In genomic region chrX:107700317-107700774, GRCh38 we compare ENCODE assay signal across 11 cellular contexts.
A peak's percentile ranks its signal among the peaks of the same experiment; 100 is the strongest.
DNase-seq lines count a peak whose midpoint lies in the region; ATAC-seq, FAIRE-seq and TF ChIP-seq lines count a peak whose summit lies in the region.
"Had no signal": no experiment of that assay in that cellular context is flagged by ENCODE, and none has a peak within 500 bp of the region (broad histone marks: within the 10 kb centered on the region; RNA-seq: fewer than 3 reads in every experiment).

No MANE protein-coding gene starts in this region.

- H3K9me3 ChIP-seq in adrenal gland (replicated peaks in 1 of 3) (no peaks in the 10 kb centered on the region), left ventricle myocardium inferior (replicated peaks) (no peaks in the 10 kb centered on the region), smooth muscle cell (replicated peaks; ENCODE audit: low read depth) (no peaks in the 10 kb centered on the region)

- peak; percentile 31 for DNase-seq in H54 (ENCODE audit: insufficient read length, low spot score)
- DNase-seq in adrenal gland: peak in 6 of 7 donors; percentile 64 to 80 (median 67)
- no peak for DNase-seq in left ventricle myocardium inferior
- DNase-seq in smooth muscle cell (lab: John Stamatoyannopoulos, UW; ENCODE audit: unreplicated experiment): no peak
- DNase-seq in stimulated activated CD4-positive, alpha-beta T cell treated with anti-CD3 and anti-CD28 coated beads, Interleukin-1b, Interleukin-23, amount 100 ng/mL, for 48 hours: no peak
- no peak for DNase-seq in DMS153 treated with DMSO at 0.1 percent for 48 hours (lab: John Stamatoyannopoulos, UW; ENCODE audit: unreplicated experiment)
- no peak for DNase-seq in stimulated activated CD4-positive, alpha-beta T cell treated with anti-CD3 and anti-CD28 coated beads, Interleukin-4, amount 100 ng/mL, for 4 hours
- DNase-seq: activated CD8-positive, alpha-beta memory T cell treated with anti-CD3 and anti-CD28 coated beads, Interleukin-2, amount 50 U/mL, for 48 hours; hippocampal formation; NCI-H526 had no signal

- peaks cover 0 to 13% of the 10 kb centered on the region in 2 donors for H3K4me1 ChIP-seq in adrenal gland (replicated peaks in 1 of 2)
- H3K4me1 ChIP-seq in left ventricle myocardium inferior: peaks cover 3% of the 10 kb centered on the region
- peaks cover 6% of the 10 kb centered on the region for H3K4me1 ChIP-seq in smooth muscle cell (ENCODE audit: low read depth)

- no peak for TF ChIP-seq CTCF in adrenal gland (IDR thresholded peaks at IDR 0.05)
- no peak for TF ChIP-seq CTCF in left ventricle myocardium inferior (IDR thresholded peaks at IDR 0.05; ENCODE audit: borderline replicate concordance)
- no peak for TF ChIP-seq CTCF in smooth muscle cell (IDR thresholded peaks at IDR 0.05; ENCODE audit: borderline replicate concordance, insufficient read depth, poor library complexity, severe bottlenecking)

- ATAC-seq in HG02610 (IDR thresholded peaks at IDR 0.05; ENCODE audit: unreplicated experiment): no peak

- TF ChIP-seq POLR2A in H54 (IDR thresholded peaks at IDR 0.05; ENCODE audit: low read depth, low read length) (no peak), adrenal gland (IDR thresholded peaks at IDR 0.05) (peak in 1 of 2 donors; percentile 33)

- peak overlapping the region in 4 of 5 donors; percentile 58 to 81 (median 60) for H3K27ac ChIP-seq in adrenal gland
- H3K27ac ChIP-seq in left ventricle myocardium inferior (replicated peaks): peak overlapping the region; percentile 69
- no peak overlapping the region for H3K27ac ChIP-seq in smooth muscle cell (ENCODE audit: low read depth)

- H3K9ac ChIP-seq in smooth muscle cell (ENCODE audit: low read depth): no peak overlapping the region

- peak; percentile 55 for FAIRE-seq in H54 (lab: Jason Lieb, UNC)

- H3K36me3 ChIP-seq in adrenal gland (replicated peaks in 1 of 2) (no peaks in the 10 kb centered on the region), left ventricle myocardium inferior (no peaks in the 10 kb centered on the region), smooth muscle cell (ENCODE audit: low read depth) (no peaks in the 10 kb centered on the region)

- peak overlapping the region; percentile 25 for H3K4me2 ChIP-seq in smooth muscle cell

- H4K20me1 ChIP-seq in smooth muscle cell (ENCODE audit: low read depth): no peaks in the 10 kb centered on the region

- H2AFZ ChIP-seq in smooth muscle cell (ENCODE audit: low read depth): peak overlapping the region; percentile 51

- no peaks in the 10 kb centered on the region for H3F3A ChIP-seq in smooth muscle cell (ENCODE audit: low read depth)

- WGBS in adrenal gland, 4 donors: 11 to 18% (median 15%) methylated on average over 1 to 4 of the region's 4 CpGs
- WGBS in smooth muscle cell (ENCODE audit: low lambda C conversion rate): 24% methylated on average over 4 of the region's 4 CpGs

- no peaks in the 10 kb centered on the region for H3K79me2 ChIP-seq in smooth muscle cell (ENCODE audit: low read depth)

- intact Hi-C loops in adrenal gland (cut with DNase I): no loop called here
- intact Hi-C loops in left ventricle myocardium inferior (cut with micrococcal nuclease): no loop called here

- H3K4me3 ChIP-seq in adrenal gland: no peak overlapping the region
- H3K4me3 ChIP-seq in left ventricle myocardium inferior: no peak overlapping the region
- no peak overlapping the region for H3K4me3 ChIP-seq in smooth muscle cell

- H3K27me3 ChIP-seq in adrenal gland (no peaks in the 10 kb centered on the region), left ventricle myocardium inferior (ENCODE audit: low read depth) (no peaks in the 10 kb centered on the region), smooth muscle cell (ENCODE audit: low read depth) (no peaks in the 10 kb centered on the region)

Comparison
In these comparisons a context has a peak if more than half of its experiments do, and no peak if none do; other contexts are left out.
1. DNase-seq: peak in H54 (single experiment) and adrenal gland (6 of 7); none in left ventricle myocardium inferior (single experiment), smooth muscle cell (single experiment), stimulated activated CD4-positive, alpha-beta T cell treated with anti-CD3 and anti-CD28 coated beads, Interleukin-1b, Interleukin-23, amount 100 ng/mL, for 48 hours (single experiment), DMS153 treated with DMSO at 0.1 percent for 48 hours (single experiment) and stimulated activated CD4-positive, alpha-beta T cell treated with anti-CD3 and anti-CD28 coated beads, Interleukin-4, amount 100 ng/mL, for 4 hours (0 of 2).